Comparison of ENCODE assay signal across 26 cellular contexts in genomic region chr4:103998752-103999151, GRCh38.
A peak's percentile ranks its signal among the peaks of the same experiment; 100 is the strongest.
DNase-seq lines count a peak whose midpoint lies in the region; ATAC-seq, FAIRE-seq and TF ChIP-seq lines count a peak whose summit lies in the region.
"Had no signal": no experiment of that assay in that cellular context is flagged by ENCODE, and none has a peak within 500 bp of the region (broad histone marks: within the 10 kb centered on the region; RNA-seq: fewer than 3 reads in every experiment).

No MANE protein-coding gene starts in this region.

- no peak overlapping the region for H2AK5ac ChIP-seq in H1 (ENCODE audit: low read depth, low read length)

- ATAC-seq in HG02759 (IDR thresholded peaks at IDR 0.05; ENCODE audit: unreplicated experiment) = no peak
- ATAC-seq in esophagus mucosa = no peak
- ATAC-seq: A549, SK-N-SH treated with all-trans-retinoic acid at 6 μM for 48 hours, T-helper 17 cell had no signal

- no peak for TF ChIP-seq EP300 in H1 (IDR thresholded peaks at IDR 0.05; ENCODE audit: borderline replicate concordance in 1 of 2, low read depth in 2 of 2, low read length in 2 of 2)

- no peak overlapping the region for H3K56ac ChIP-seq in H1 (replicated peaks; ENCODE audit: insufficient read length, low read depth, low read length)

- H3K27me3 Mint-ChIP-seq in MCF 10A (ENCODE audit: insufficient read depth, unreplicated experiment) = no peaks in the 10 kb centered on the region
- H3K27me3 Mint-ChIP-seq: CD4-positive, alpha-beta memory T cell; T-helper 17 cell had no signal

- TF ChIP-seq RAD21 in H1 (IDR thresholded peaks at IDR 0.05 in 1 of 2, conservative IDR thresholded peaks at IDR 0.05 in 1 of 2; ENCODE audit: low read depth in 2 of 2, low read length in 2 of 2) = no peak

- no peak overlapping the region for H3K23ac ChIP-seq in H1 (ENCODE audit: insufficient read length)

- no peak overlapping the region for H3K4me3 Mint-ChIP-seq in MCF 10A (ENCODE audit: unreplicated experiment)
- H3K4me3 Mint-ChIP-seq: CD4-positive, alpha-beta memory T cell; T-helper 17 cell had no signal

- no peak for FAIRE-seq in H1 (lab: Jason Lieb, UNC)
- FAIRE-seq: A549, GM12891 had no signal

- TF ChIP-seq POLR2A in H1 (IDR thresholded peaks at IDR 0.05; ENCODE audit: control extremely low read depth in 1 of 2, low read depth in 2 of 2, low read length in 2 of 2) = no peak

- TF ChIP-seq CTCF in MCF 10A (IDR thresholded peaks at IDR 0.05; ENCODE audit: unreplicated experiment) (no peak), mammary epithelial cell (conservative IDR thresholded peaks at IDR 0.05 in 1 of 2, IDR thresholded peaks at IDR 0.05 in 1 of 2; ENCODE audit: extremely low read depth in 1 of 2, insufficient read depth in 1 of 2, low read depth in 1 of 2, low read length in 2 of 2) (no peak), H1 (IDR thresholded peaks at IDR 0.05; ENCODE audit: control extremely low read depth in 1 of 3, insufficient read depth in 1 of 3, low read depth in 1 of 3, low read length in 3 of 3) (no peak), brain microvascular endothelial cell (IDR thresholded peaks at IDR 0.05; ENCODE audit: low read depth, low read length, missing control alignments) (no peak)

- 80% methylated on average over 3 of the region's 3 CpGs for WGBS in mammary epithelial cell (ENCODE audit: low coverage, missing lambda C conversion rate)
- WGBS in H1 (ENCODE audit: extremely low coverage in 1 of 2, insufficient coverage in 1 of 2, insufficient read length in 1 of 2, insufficient replicate concordance in 2 of 2, low coverage in 1 of 2, low lambda C conversion rate in 2 of 2, missing lambda C conversion rate in 1 of 2), 2 experiments = 74% methylated on average over 3 of the region's 3 CpGs; no CpG with 5 or more reads in 1 of the 2 experiments

- H2AFZ ChIP-seq in mammary epithelial cell (ENCODE audit: low read depth, low read length) (no peak overlapping the region), H1 (ENCODE audit: low read length) (no peak overlapping the region)

- H3K4me3 ChIP-seq in mammary epithelial cell (replicated peaks in 1 of 3; ENCODE audit: insufficient read depth in 1 of 3, low read depth in 2 of 3, low read length in 3 of 3) = no peak overlapping the region
- no peak overlapping the region for H3K4me3 ChIP-seq in H1 (ENCODE audit: extremely low read depth in 1 of 4, insufficient read depth in 2 of 4, low read depth in 3 of 4, low read length in 4 of 4)
- H3K4me3 ChIP-seq in brain microvascular endothelial cell (ENCODE audit: low read depth, low read length) = no peak overlapping the region
- H3K4me3 ChIP-seq: A549, Peyer's patch had no signal

- H3K4ac ChIP-seq in H1 (replicated peaks; ENCODE audit: insufficient read length, low read depth, low read length) = no peak overlapping the region

- H4K20me1 ChIP-seq in mammary epithelial cell (ENCODE audit: insufficient read depth, low read length) (no peaks in the 10 kb centered on the region), H1 (replicated peaks in 1 of 2; ENCODE audit: control insufficient read depth in 1 of 2, insufficient read depth in 2 of 2, low read length in 2 of 2) (no peaks in the 10 kb centered on the region)

- H3K14ac ChIP-seq in H1 (ENCODE audit: insufficient read length) = no peak overlapping the region

- H3K4me2 ChIP-seq in mammary epithelial cell (ENCODE audit: insufficient read depth, low read depth, low read length) (no peak overlapping the region), H1 (ENCODE audit: insufficient read depth in 1 of 2, low read depth in 2 of 2, low read length in 2 of 2) (no peak overlapping the region)
- H3K4me2 ChIP-seq: A549 had no signal

- H2BK12ac ChIP-seq in H1 (ENCODE audit: low read depth, low read length) = no peak overlapping the region

- DNase-seq in MCF 10A (ENCODE audit: unreplicated experiment) (peak; percentile 53), mammary epithelial cell (no peak), NCI-H69 (lab: John Stamatoyannopoulos, UW) (peak; percentile 66), H1 (ENCODE audit: low read depth in 1 of 2, low spot score in 2 of 2) (no peak), brain microvascular endothelial cell (no peak)
- DNase-seq: AML-193; C1 segment of cervical spinal cord; CD4-positive, alpha-beta memory T cell; COR-L47; DMS79 treated with DMSO at 0.1 percent for 48 hours; GF-D8; GOT3; HCEC 1CT; IMR-90; KG1; NCI-H1105 treated with DMSO at 0.1 percent for 48 hours; NCI-H146; NCI-H2029 treated with DMSO at 0.1 percent for 48 hours; NCI-H524 treated with DMSO at 0.1 percent for 48 hours; Peyer's patch; T-helper 17 cell had no signal

- dilution Hi-C loops in mammary epithelial cell (cut with HindIII; ENCODE audit: low sequenced_read_pairs) = no loop called here

- no peak overlapping the region for H3K27ac Mint-ChIP-seq in MCF 10A (ENCODE audit: low read depth, unreplicated experiment)
- H3K27ac Mint-ChIP-seq: CD4-positive, alpha-beta memory T cell; T-helper 17 cell had no signal

- no peak overlapping the region for H2BK5ac ChIP-seq in H1 (ENCODE audit: low read depth, low read length)

- no peak overlapping the region for H4K8ac ChIP-seq in H1 (ENCODE audit: extremely low read depth, insufficient read depth, low read length)

- H3K9ac ChIP-seq in mammary epithelial cell (ENCODE audit: insufficient read depth, low read length) = no peak overlapping the region
- H3K9ac ChIP-seq in H1 (replicated peaks in 1 of 4; ENCODE audit: extremely low read depth in 1 of 4, low read depth in 3 of 4, low read length in 3 of 4) = no peak overlapping the region

- H2BK120ac ChIP-seq in H1 (replicated peaks; ENCODE audit: low read depth, low read length) = peak overlapping the region; percentile 38

- intact Hi-C loops in MCF 10A (cut with micrococcal nuclease) = loop anchor here (5.0 to 10.0 kb wide), 2 partner anchors 794 to 1714 kb away; no protein-coding TSS in a partner anchor
- intact Hi-C loops in mammary epithelial cell (cut with micrococcal nuclease) = loop anchor here (5.0 to 10.0 kb wide), 2 partner anchors 454 to 1146 kb away; partner anchors contain the start of gene TET2

- CTCF ChIA-PET in MCF 10A (lab: Yijun Ruan, JAX) (interaction anchor here (0.6 kb wide), 1 partner anchor 1708 kb away, joined by 4 read pairs; no protein-coding TSS in a partner anchor), mammary epithelial cell (lab: Charles Lee; ENCODE audit: low non-redundant PET) (no interaction called here), H1 (lab: Charles Lee; ENCODE audit: partially characterized antibody) (no interaction called here)

- H3K79me2 ChIP-seq in mammary epithelial cell (ENCODE audit: insufficient read depth, low read length) = no peaks in the 10 kb centered on the region
- H3K79me2 ChIP-seq in H1 (ENCODE audit: control insufficient read depth in 1 of 2, insufficient read depth in 2 of 2, low read length in 2 of 2) = no peaks in the 10 kb centered on the region

- H2BK15ac ChIP-seq in H1 (ENCODE audit: low read length) = no peak overlapping the region

- no TSS peak for BruUV-seq in MCF 10A (replicated peaks; lab: Mats Ljungman, UMichigan)
- no TSS peak for BruUV-seq in mammary epithelial cell (replicated peaks; lab: Mats Ljungman, UMichigan)

- H3K9me3 Mint-ChIP-seq in MCF 10A (ENCODE audit: unreplicated experiment) = peaks cover 7% of the 10 kb centered on the region

- H2BK20ac ChIP-seq in H1 (ENCODE audit: low read length) = no peak overlapping the region

- no peak overlapping the region for H3K18ac ChIP-seq in H1 (ENCODE audit: extremely low read depth, low read length)

- H3K9me3 ChIP-seq in mammary epithelial cell (replicated peaks; ENCODE audit: insufficient read depth, low read length) (peaks cover 4% of the 10 kb centered on the region), H1 (ENCODE audit: insufficient read depth in 2 of 2, low read depth in 1 of 2, low read length in 1 of 2) (peaks cover 9% of the 10 kb centered on the region in 2 experiments; a peak in 2 of 4 replicates)
- H3K9me3 ChIP-seq: A549 had no signal

- H3K36me3 Mint-ChIP-seq in MCF 10A (ENCODE audit: insufficient read depth, unreplicated experiment) = no peaks in the 10 kb centered on the region
- H3K36me3 Mint-ChIP-seq: CD4-positive, alpha-beta memory T cell had no signal

- H3K79me1 ChIP-seq in H1 (ENCODE audit: low read depth, low read length) = no peaks in the 10 kb centered on the region

- H3K4me1 Mint-ChIP-seq in MCF 10A (ENCODE audit: insufficient read depth, unreplicated experiment) = peaks cover 26% of the 10 kb centered on the region
- H3K4me1 Mint-ChIP-seq: CD4-positive, alpha-beta memory T cell; T-helper 17 cell had no signal

- in situ Hi-C loops in mammary epithelial cell (cut with MboI; ENCODE audit: low sequenced_read_pairs in 2 of 2) = loop anchor here (25.0 kb wide), 2 partner anchors 864 to 1464 kb away; partner anchors contain the start of gene PPA2 (in 1 of the 2)
- in situ Hi-C loops in brain microvascular endothelial cell (cut with HindIII; ENCODE audit: low pct_ligation_motif_present, low sequenced_read_pairs) = no loop called here

- no peaks in the 10 kb centered on the region for H3K23me2 ChIP-seq in H1 (ENCODE audit: low read depth, low read length)

- H3K36me3 ChIP-seq in mammary epithelial cell (ENCODE audit: insufficient read depth, low read length) (no peaks in the 10 kb centered on the region), H1 (ENCODE audit: control insufficient read depth in 2 of 4, insufficient read depth in 4 of 4, low read length in 3 of 4) (no peaks in the 10 kb centered on the region), brain microvascular endothelial cell (replicated peaks) (no peaks in the 10 kb centered on the region)
- H3K36me3 ChIP-seq: Peyer's patch had no signal

- H4K5ac ChIP-seq in H1 (ENCODE audit: insufficient read length, low read depth, low read length) = no peak overlapping the region

- no peaks in the 10 kb centered on the region for H3K4me1 ChIP-seq in mammary epithelial cell (ENCODE audit: insufficient read depth, low read length)
- peaks cover 0 to 8% (median 3%) of the 10 kb centered on the region in 4 experiments; a peak in 5 of 7 replicates for H3K4me1 ChIP-seq in H1 (replicated peaks in 1 of 4; ENCODE audit: control insufficient read depth in 3 of 4, insufficient read depth in 4 of 4, low read length in 3 of 4)
- H3K4me1 ChIP-seq: Peyer's patch had no signal

- no peak overlapping the region for H4K91ac ChIP-seq in H1 (replicated peaks; ENCODE audit: insufficient read length, low read length)

- H3K27me3 ChIP-seq in mammary epithelial cell (ENCODE audit: insufficient read depth, low read length) = no peaks in the 10 kb centered on the region
- H3K27me3 ChIP-seq in H1 (replicated peaks in 1 of 4; ENCODE audit: control insufficient read depth in 3 of 4, extremely low read depth in 1 of 4, insufficient read depth in 3 of 4, low read length in 3 of 4) = no peaks in the 10 kb centered on the region
- H3K27me3 ChIP-seq in brain microvascular endothelial cell (replicated peaks) = no peaks in the 10 kb centered on the region
- H3K27me3 ChIP-seq: Peyer's patch had no signal

- H3K27ac ChIP-seq in mammary epithelial cell (ENCODE audit: insufficient read depth, low read depth, low read length) (no peak overlapping the region), H1 (ENCODE audit: low read depth, low read length) (no peak overlapping the region), brain microvascular endothelial cell (no peak overlapping the region)
- H3K27ac ChIP-seq: A549, Peyer's patch had no signal

- POLR2A ChIA-PET in MCF 10A (lab: Yijun Ruan, JAX) (no interaction called here), H1 (lab: Charles Lee; ENCODE audit: partially characterized antibody) (no interaction called here)

TF ChIP-seq in H1, 55 proteins besides CTCF, POLR2A, EP300 and RAD21 (continues in another document):
- no peak for TF ChIP-seq CHD2 (IDR thresholded peaks at IDR 0.05; ENCODE audit: low read length)

Comparison
In these comparisons a context has a peak if more than half of its experiments do, and no peak if none do; other contexts are left out.
1. DNase-seq: peak in MCF 10A (single experiment) and NCI-H69 (single experiment); none in mammary epithelial cell (single experiment), H1 (0 of 2) and brain microvascular endothelial cell (single experiment).